ENCODE assay signal across 1 cellular context in genomic region chr14:61493996-61494395, GRCh38.
TF ChIP-seq lines count a peak whose summit lies in the region.

No MANE protein-coding gene starts in this region.

TF ChIP-seq in IMR-90, 13 proteins besides CTCF, POLR2A, EP300 and RAD21:
- no peak for TF ChIP-seq CHD1 (IDR thresholded peaks at IDR 0.05; ENCODE audit: low read depth, low read length)
- TF ChIP-seq CEBPB (IDR thresholded peaks at IDR 0.05; ENCODE audit: low read depth, low read length) = no peak
- TF ChIP-seq, protein P1, sequence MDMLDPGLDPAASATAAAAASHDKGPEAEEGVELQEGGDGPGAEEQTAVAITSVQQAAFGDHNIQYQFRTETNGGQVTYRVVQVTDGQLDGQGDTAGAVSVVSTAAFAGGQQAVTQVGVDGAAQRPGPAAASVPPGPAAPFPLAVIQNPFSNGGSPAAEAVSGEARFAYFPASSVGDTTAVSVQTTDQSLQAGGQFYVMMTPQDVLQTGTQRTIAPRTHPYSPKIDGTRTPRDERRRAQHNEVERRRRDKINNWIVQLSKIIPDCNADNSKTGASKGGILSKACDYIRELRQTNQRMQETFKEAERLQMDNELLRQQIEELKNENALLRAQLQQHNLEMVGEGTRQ (IDR thresholded peaks at IDR 0.05; ENCODE audit: low read depth, low read length) = no peak
- TF ChIP-seq BHLHE40 (IDR thresholded peaks at IDR 0.05; ENCODE audit: low read depth, low read length) = no peak
- no peak for TF ChIP-seq MXI1 (IDR thresholded peaks at IDR 0.05; ENCODE audit: borderline replicate concordance, low read depth, low read length)
- no peak for TF ChIP-seq SMC3 (IDR thresholded peaks at IDR 0.05; ENCODE audit: low read depth, low read length)
- TF ChIP-seq ELK1 (IDR thresholded peaks at IDR 0.05; ENCODE audit: borderline replicate concordance, low read depth, low read length) = no peak
- TF ChIP-seq RCOR1 (IDR thresholded peaks at IDR 0.05; ENCODE audit: insufficient replicate concordance, low read length) = no peak
- no peak for TF ChIP-seq NFE2L2 (IDR thresholded peaks at IDR 0.05; ENCODE audit: low read depth, low read length)
- no peak for TF ChIP-seq MAFK (IDR thresholded peaks at IDR 0.05; ENCODE audit: low read depth, low read length)
- no peak for TF ChIP-seq RFX5 (IDR thresholded peaks at IDR 0.05; ENCODE audit: low read depth, low read length)
- TF ChIP-seq FOS (IDR thresholded peaks at IDR 0.05; ENCODE audit: low read depth, low read length) = no peak
- TF ChIP-seq MAZ (IDR thresholded peaks at IDR 0.05; ENCODE audit: borderline replicate concordance, low read depth, low read length) = no peak
TF ChIP-seq in IMR-90: peak in this region for 0.
